8 cellular contexts compared by ENCODE assay signal in genomic region chr22:39388261-39389011, GRCh38. TPM values are rescaled to one million over a fixed set of nuclear protein-coding genes. Genes with fewer than 3 reads are reported as not detected.
DNase-seq lines count a peak whose midpoint lies in the region; ATAC-seq and TF ChIP-seq lines count a peak whose summit lies in the region.

No MANE protein-coding gene starts in this region.

- no peaks in the 10 kb centered on the region for H3K9me3 Mint-ChIP-seq in chondrocyte (ENCODE audit: low read depth)

- DNase-seq in GM10266 (ENCODE audit: extremely low spot score) = peak; percentile 77
- DNase-seq in chondrocyte (ENCODE audit: low spot score) = no peak
- peak; percentile 56 for DNase-seq in kidney epithelial cell (ENCODE audit: low read depth)
- peak; percentile 37 to 65 for DNase-seq in stimulated activated CD4-positive, alpha-beta T cell treated with anti-CD3 and anti-CD28 coated beads, Interleukin-15, amount 100 ng/mL, for 1 hour (ENCODE audit: low read depth in 1 of 2, low spot score in 1 of 2)
- DNase-seq in NCI-H1694 treated with DMSO at 0.1 percent for 48 hours (lab: John Stamatoyannopoulos, UW) = no peak

- no peaks in the 10 kb centered on the region for H3K4me1 ChIP-seq in Loucy (ENCODE audit: insufficient read depth, low read length, poor library complexity, severe bottlenecking)

- peak overlapping the region; percentile 74 for H3K4me3 ChIP-seq in Loucy (ENCODE audit: low read length, poor library complexity, severe bottlenecking)
- peak overlapping the region; percentile 51 for H3K4me3 ChIP-seq in kidney epithelial cell (ENCODE audit: low read depth, low read length)

- H3K79me2 ChIP-seq in Loucy (ENCODE audit: insufficient read depth, low read length) = no peaks in the 10 kb centered on the region

- H3K9me2 ChIP-seq in Loucy (replicated peaks; ENCODE audit: low read depth, low read length) = no peaks in the 10 kb centered on the region

- H3K27ac Mint-ChIP-seq in chondrocyte (ENCODE audit: unreplicated experiment) = no peak overlapping the region

- peak overlapping the region; percentile 87 for H2AFZ ChIP-seq in Loucy (ENCODE audit: low read length)

- peak overlapping the region; percentile 56 for H3K9ac ChIP-seq in Loucy (ENCODE audit: low read depth, low read length, poor library complexity, severe bottlenecking)

- no peaks in the 10 kb centered on the region for H3K27me3 Mint-ChIP-seq in chondrocyte (ENCODE audit: low read depth)

- H3K36me3 Mint-ChIP-seq in chondrocyte (ENCODE audit: low read depth) = no peaks in the 10 kb centered on the region

- H3F3A ChIP-seq in Loucy (ENCODE audit: low read depth) = no peaks in the 10 kb centered on the region

- peak overlapping the region; percentile 82 for H3K4me2 ChIP-seq in Loucy (ENCODE audit: low read depth, low read length, poor library complexity, severe bottlenecking)

- H3K4me1 Mint-ChIP-seq in chondrocyte (ENCODE audit: low read depth) = peaks cover 6% of the 10 kb centered on the region

- no peak for TF ChIP-seq CTCF in GM10266 (IDR thresholded peaks at IDR 0.05; ENCODE audit: control insufficient read depth, insufficient read depth, low read depth, missing control alignments)
- TF ChIP-seq CTCF in Loucy (conservative IDR thresholded peaks at IDR 0.05; ENCODE audit: low read length) = no peak
- TF ChIP-seq CTCF in chondrocyte (IDR thresholded peaks at IDR 0.05) = no peak
- TF ChIP-seq CTCF in kidney epithelial cell (IDR thresholded peaks at IDR 0.05; ENCODE audit: insufficient read depth, low read length, poor library complexity, severe bottlenecking) = no peak

- H3K27me3 ChIP-seq in Loucy (ENCODE audit: insufficient read depth, low read length, poor library complexity, severe bottlenecking) (no peaks in the 10 kb centered on the region), kidney epithelial cell (ENCODE audit: control insufficient read depth, insufficient read depth, low read length) (no peaks in the 10 kb centered on the region)

- no peaks in the 10 kb centered on the region for H4K20me1 ChIP-seq in Loucy (ENCODE audit: insufficient read depth, low read length, poor library complexity, severe bottlenecking)

- peak; percentile 89 to 96 for ATAC-seq in activated CD4-positive, CD25-positive, alpha-beta regulatory T cell treated with anti-CD3 and anti-CD28 coated beads, Interleukin-2, amount 50 U/mL, for 24 hours
- ATAC-seq in HG03039 (IDR thresholded peaks at IDR 0.05; ENCODE audit: unreplicated experiment) = no peak

- no peaks in the 10 kb centered on the region for H3K9me3 ChIP-seq in Loucy (ENCODE audit: insufficient read depth, low read depth, low read length)

- no peaks in the 10 kb centered on the region for H3K36me3 ChIP-seq in Loucy (ENCODE audit: insufficient read depth, low read length)
- no peaks in the 10 kb centered on the region for H3K36me3 ChIP-seq in kidney epithelial cell (ENCODE audit: control insufficient read depth, insufficient read depth, low read length)

- peak overlapping the region; percentile 73 for H3K4me3 Mint-ChIP-seq in chondrocyte (ENCODE audit: unreplicated experiment)

RNA-seq across cellular contexts. Expression of gene TAB1, which starts 11.1 kb away (rescaled TPM):
- total RNA-seq in chondrocyte = 17.1 to 24.5 TPM (median 21.3 TPM) in 3 replicates
- total RNA-seq in kidney epithelial cell = 12.4 and 13.3 TPM in 2 replicates

RNA-seq across cellular contexts. Expression of gene SYNGR1, which starts 38.6 kb away (rescaled TPM):
- total RNA-seq in chondrocyte (15.0 to 18.4 TPM (median 16.5 TPM) in 3 replicates), kidney epithelial cell (1.0 and 2.0 TPM in 2 replicates)

Comparison
In these comparisons a context has a peak if more than half of its experiments do, and no peak if none do; other contexts are left out.
1. DNase-seq: peak in GM10266 (single experiment), kidney epithelial cell (single experiment) and stimulated activated CD4-positive, alpha-beta T cell treated with anti-CD3 and anti-CD28 coated beads, Interleukin-15, amount 100 ng/mL, for 1 hour (2 of 2); none in chondrocyte (single experiment) and NCI-H1694 treated with DMSO at 0.1 percent for 48 hours (single experiment).